In the genomic region with DNA sequence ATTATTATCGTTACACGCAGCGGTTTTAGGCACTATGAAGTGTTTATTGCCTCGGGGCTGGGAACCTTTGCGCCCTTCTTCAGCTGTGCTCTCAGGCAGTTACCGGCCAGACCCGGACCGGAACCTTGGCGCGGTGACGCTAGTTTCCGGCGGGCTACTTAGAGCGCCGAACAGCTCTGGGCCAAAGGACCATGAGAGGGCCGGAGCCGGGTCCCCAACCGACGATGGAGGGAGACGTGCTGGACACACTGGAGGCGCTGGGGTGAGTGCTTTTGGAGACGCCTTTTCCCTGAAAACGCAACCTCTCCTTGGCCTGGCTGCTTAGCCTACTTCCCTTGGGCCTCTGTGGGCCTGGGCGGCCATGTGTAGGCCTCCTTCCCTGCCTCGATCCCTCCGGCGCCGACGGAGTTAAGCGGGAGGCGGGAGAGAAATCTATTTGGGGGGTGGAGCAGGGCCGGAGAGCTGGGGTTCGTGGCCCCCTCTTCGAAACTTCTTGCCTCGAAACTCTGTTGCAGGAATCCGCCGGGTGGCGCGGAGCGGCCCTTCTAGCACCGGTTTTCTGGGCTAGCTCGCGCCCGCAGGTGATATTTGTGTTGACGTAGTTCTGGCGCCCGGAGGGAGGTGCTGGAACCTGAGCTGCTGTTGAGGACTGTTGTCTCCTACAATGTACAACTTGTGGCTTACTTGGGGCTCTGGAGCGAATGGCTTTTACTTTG, we compare ENCODE assay signal across 8 cellular contexts. TPM values are rescaled to one million over a fixed set of nuclear protein-coding genes. Genes with fewer than 3 reads are reported as not detected.
DNase-seq lines count a peak whose midpoint lies in the region; ATAC-seq and FAIRE-seq lines count a peak whose summit lies in the region.

FAM98B (plus strand) TSS at position 157 of the 716 bp plus-strand sequence; CDS start at position 192, 35 bp downstream.

- DNase-seq in DMS79 treated with DMSO at 0.1 percent for 48 hours (lab: John Stamatoyannopoulos, UW) (peak; percentile 43), KBM-7 (peak; percentile 89), RCC 7860 (ENCODE audit: low spot score) (peak; percentile 36), fibroblast of gingiva (ENCODE audit: low read depth) (peak; percentile 90), naive B cell (peak; percentile 81)
- peak; percentile 85 for DNase-seq in activated T-helper 1 cell treated with anti-CD3 and anti-CD28 coated beads, Interleukin-12 subunit alpha, Interleukin-12 subunit beta, Interleukin-2, Interleukin-4 antibody, amounts not matched to agents 30 ng/mL and 10 ng/mL and 1 ng/mL, durations not matched to agents 14 hours and 24 hours and 36 hours (ENCODE audit: low spot score)

- peak within 1 kb of the TSS; percentile 96 for H3K4me3 Mint-ChIP-seq in activated T-helper 1 cell treated with anti-CD3 and anti-CD28 coated beads, Interleukin-12 subunit alpha, Interleukin-12 subunit beta, Interleukin-2, Interleukin-4 antibody, amounts not matched to agents 30 ng/mL and 10 ng/mL and 1 ng/mL, durations not matched to agents 14 hours and 24 hours and 36 hours
- H3K4me3 Mint-ChIP-seq in naive B cell, result peak within 1 kb of the TSS; percentile 93 to 99 (median 96)
- peak within 1 kb of the TSS; percentile 87 for H3K4me3 Mint-ChIP-seq in stimulated activated memory B cell treated with anti-CD40 and anti-IgM and Interleukin-4, amounts not matched to agents 10 μg/mL and 1 μg/mL and 100 μg/mL, for 72 hours

- intact Hi-C loops in activated T-helper 1 cell treated with anti-CD3 and anti-CD28 coated beads, Interleukin-12 subunit alpha, Interleukin-12 subunit beta, Interleukin-2, Interleukin-4 antibody, amounts not matched to agents 30 ng/mL and 10 ng/mL and 1 ng/mL, durations not matched to agents 14 hours and 24 hours and 36 hours (cut with micrococcal nuclease), result loop anchor here (1.0 to 5.0 kb wide), 7 partner anchors 14 to 1478 kb away; partner anchors contain the start of gene EIF2AK4

- peaks cover 22% of the 10 kb centered on the region for H3K4me1 Mint-ChIP-seq in activated T-helper 1 cell treated with anti-CD3 and anti-CD28 coated beads, Interleukin-12 subunit alpha, Interleukin-12 subunit beta, Interleukin-2, Interleukin-4 antibody, amounts not matched to agents 30 ng/mL and 10 ng/mL and 1 ng/mL, durations not matched to agents 14 hours and 24 hours and 36 hours (ENCODE audit: low read depth)
- peaks cover 23 to 36% (median 33%) of the 10 kb centered on the region in 3 donors for H3K4me1 Mint-ChIP-seq in naive B cell
- peaks cover 33% of the 10 kb centered on the region for H3K4me1 Mint-ChIP-seq in stimulated activated memory B cell treated with anti-CD40 and anti-IgM and Interleukin-4, amounts not matched to agents 10 μg/mL and 1 μg/mL and 100 μg/mL, for 72 hours

- H3K9me3 Mint-ChIP-seq in activated T-helper 1 cell treated with anti-CD3 and anti-CD28 coated beads, Interleukin-12 subunit alpha, Interleukin-12 subunit beta, Interleukin-2, Interleukin-4 antibody, amounts not matched to agents 30 ng/mL and 10 ng/mL and 1 ng/mL, durations not matched to agents 14 hours and 24 hours and 36 hours, result no peaks in the 10 kb centered on the region
- H3K9me3 Mint-ChIP-seq in naive B cell, result no peaks in the 10 kb centered on the region
- H3K9me3 Mint-ChIP-seq in stimulated activated memory B cell treated with anti-CD40 and anti-IgM and Interleukin-4, amounts not matched to agents 10 μg/mL and 1 μg/mL and 100 μg/mL, for 72 hours, result no peaks in the 10 kb centered on the region

- peaks cover 19% of the 10 kb centered on the region for H3K27me3 Mint-ChIP-seq in activated T-helper 1 cell treated with anti-CD3 and anti-CD28 coated beads, Interleukin-12 subunit alpha, Interleukin-12 subunit beta, Interleukin-2, Interleukin-4 antibody, amounts not matched to agents 30 ng/mL and 10 ng/mL and 1 ng/mL, durations not matched to agents 14 hours and 24 hours and 36 hours (ENCODE audit: insufficient read depth)
- no peaks in the 10 kb centered on the region for H3K27me3 Mint-ChIP-seq in naive B cell
- no peaks in the 10 kb centered on the region for H3K27me3 Mint-ChIP-seq in stimulated activated memory B cell treated with anti-CD40 and anti-IgM and Interleukin-4, amounts not matched to agents 10 μg/mL and 1 μg/mL and 100 μg/mL, for 72 hours

- peak within 1 kb of the TSS; percentile 95 for H3K27ac Mint-ChIP-seq in activated T-helper 1 cell treated with anti-CD3 and anti-CD28 coated beads, Interleukin-12 subunit alpha, Interleukin-12 subunit beta, Interleukin-2, Interleukin-4 antibody, amounts not matched to agents 30 ng/mL and 10 ng/mL and 1 ng/mL, durations not matched to agents 14 hours and 24 hours and 36 hours
- H3K27ac Mint-ChIP-seq in naive B cell, result peak within 1 kb of the TSS; percentile 94 to 99 (median 98)
- peak within 1 kb of the TSS; percentile 96 for H3K27ac Mint-ChIP-seq in stimulated activated memory B cell treated with anti-CD40 and anti-IgM and Interleukin-4, amounts not matched to agents 10 μg/mL and 1 μg/mL and 100 μg/mL, for 72 hours

- ATAC-seq in GM21717 (IDR thresholded peaks at IDR 0.05; ENCODE audit: unreplicated experiment) (peak; percentile 88), naive B cell (ENCODE audit: low read depth in 2 of 2) (peak; percentile 83 to 85)
- peak; percentile 97 for ATAC-seq in stimulated activated memory B cell treated with anti-CD40 and anti-IgM and Interleukin-4, amounts not matched to agents 10 μg/mL and 1 μg/mL and 100 μg/mL, for 72 hours

- peaks cover 6% of the 10 kb centered on the region for H3K36me3 Mint-ChIP-seq in activated T-helper 1 cell treated with anti-CD3 and anti-CD28 coated beads, Interleukin-12 subunit alpha, Interleukin-12 subunit beta, Interleukin-2, Interleukin-4 antibody, amounts not matched to agents 30 ng/mL and 10 ng/mL and 1 ng/mL, durations not matched to agents 14 hours and 24 hours and 36 hours (ENCODE audit: low read depth)
- H3K36me3 Mint-ChIP-seq in naive B cell, result no peaks in the 10 kb centered on the region
- H3K36me3 Mint-ChIP-seq in stimulated activated memory B cell treated with anti-CD40 and anti-IgM and Interleukin-4, amounts not matched to agents 10 μg/mL and 1 μg/mL and 100 μg/mL, for 72 hours, result peaks cover 12% of the 10 kb centered on the region

- FAIRE-seq in RCC 7860 (lab: Jason Lieb, UNC), result no peak

- in situ Hi-C loops in KBM-7 (cut with MboI; ENCODE audit: low pct_unique_long_range_greater_than_20kb, low sequenced_read_pairs), result loop anchor here (25.0 kb wide), 1 partner anchor 233 kb away; no protein-coding TSS in a partner anchor

RNA-seq across cellular contexts. Expression of gene FAM98B, which starts in this region (rescaled TPM):
- total RNA-seq in activated T-helper 1 cell treated with anti-CD3 and anti-CD28 coated beads, Interleukin-12 subunit alpha, Interleukin-12 subunit beta, Interleukin-2, Interleukin-4 antibody, amounts not matched to agents 30 ng/mL and 10 ng/mL and 1 ng/mL, durations not matched to agents 14 hours and 24 hours and 36 hours, result 64.4 and 66.9 TPM in 2 replicates
- 10 to 100 TPM in 1 of 6 donors, 1 to 10 TPM in 5; 3.0 to 13.4 (median 4.2) TPM for polyA plus RNA-seq in naive B cell (ENCODE audit: low read depth in 6 of 6)

Comparison
In these comparisons a context has a peak if more than half of its experiments do, and no peak if none do; other contexts are left out.
1. Peak in every context shown above with its lines: DNase-seq and ATAC-seq.
2. DNase-seq: peak in every context shown above with its lines; median percentile 90 in fibroblast of gingiva; 89 in KBM-7; 85 in activated T-helper 1 cell treated with anti-CD3 and anti-CD28 coated beads, Interleukin-12 subunit alpha, Interleukin-12 subunit beta, Interleukin-2, Interleukin-4 antibody, amounts not matched to agents 30 ng/mL and 10 ng/mL and 1 ng/mL, durations not matched to agents 14 hours and 24 hours and 36 hours; 81 in naive B cell; 43 in DMS79 treated with DMSO at 0.1 percent for 48 hours; 36 in RCC 7860.